21 cellular contexts compared by ENCODE assay signal in the genomic region with DNA sequence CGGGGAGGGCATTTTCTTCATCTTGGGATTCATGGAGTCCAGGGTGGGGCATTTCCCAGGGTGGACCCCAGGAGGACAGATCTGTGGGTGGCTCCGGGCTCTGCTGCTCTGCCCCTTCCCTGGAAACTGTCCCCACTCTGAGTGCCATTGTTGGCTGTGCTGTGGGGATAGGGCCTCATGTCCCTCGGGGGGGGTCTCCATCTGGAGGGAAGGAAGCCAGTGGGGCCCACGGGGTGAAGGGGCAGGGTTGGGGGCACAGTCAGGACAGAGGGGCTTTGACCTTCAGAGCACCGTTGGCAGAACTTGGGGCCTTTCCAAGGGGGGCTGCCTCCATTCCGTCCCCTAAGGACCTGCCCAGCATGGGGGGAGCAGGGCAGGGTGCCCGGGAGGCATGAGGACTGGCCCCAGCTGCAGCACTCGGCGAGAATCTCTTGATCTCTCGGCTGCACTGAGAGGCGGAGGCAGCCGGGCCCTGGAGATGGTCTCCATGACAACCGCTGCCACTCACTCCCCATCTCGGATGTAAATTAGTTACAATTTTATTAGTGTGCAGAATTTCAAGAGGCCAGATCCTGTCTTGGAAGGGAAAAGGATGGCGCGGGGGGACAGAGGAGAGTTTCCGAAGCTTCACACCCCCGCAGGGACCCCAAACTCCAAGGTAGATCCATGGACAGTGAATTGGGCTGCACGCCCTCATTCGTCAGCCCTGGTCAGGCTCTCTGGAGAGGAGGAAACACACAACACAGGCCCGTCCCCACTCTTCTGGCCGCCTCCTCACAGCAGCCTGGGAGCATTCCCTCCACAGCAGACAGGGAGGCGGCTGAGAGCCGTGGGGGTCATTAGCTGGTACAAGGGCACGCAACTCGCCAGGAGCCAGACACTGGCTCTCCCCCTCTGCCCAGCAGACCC.
DNase-seq lines count a peak whose midpoint lies in the region; ATAC-seq and TF ChIP-seq lines count a peak whose summit lies in the region.
"Had no signal": no experiment of that assay in that cellular context is flagged by ENCODE, and none has a peak within 500 bp of the region (broad histone marks: within the 10 kb centered on the region; RNA-seq: fewer than 3 reads in every experiment).

No MANE protein-coding gene starts in this region.

- POLR2A ChIA-PET in activated CD4-positive, alpha-beta memory T cell treated with anti-CD3 and anti-CD28 coated beads for 36 hours (lab: Charles Lee) = no interaction called here

- CTCF ChIA-PET in activated CD4-positive, alpha-beta memory T cell treated with anti-CD3 and anti-CD28 coated beads for 36 hours (lab: Charles Lee) = no interaction called here
- CTCF ChIA-PET in mammary epithelial cell (lab: Charles Lee; ENCODE audit: low non-redundant PET) = no interaction called here

- no peaks in the 10 kb centered on the region for H3K36me3 ChIP-seq in mammary epithelial cell (ENCODE audit: insufficient read depth, low read length)
- H3K36me3 ChIP-seq: left lung had no signal

- no peaks in the 10 kb centered on the region for H3K9me3 ChIP-seq in mammary epithelial cell (replicated peaks; ENCODE audit: insufficient read depth, low read length)
- H3K9me3 ChIP-seq: left lung had no signal

- no TSS peak for BruUV-seq in mammary epithelial cell (replicated peaks; lab: Mats Ljungman, UMichigan)

- H3K79me2 ChIP-seq in mammary epithelial cell (ENCODE audit: insufficient read depth, low read length) = no peaks in the 10 kb centered on the region

- intact Hi-C loops in posterior cingulate gyrus (cut with DNase I) = no loop called here
- intact Hi-C loops in activated CD4-positive, alpha-beta memory T cell treated with anti-CD3 and anti-CD28 coated beads for 36 hours (cut with micrococcal nuclease) = no loop called here
- intact Hi-C loops in mammary epithelial cell (cut with micrococcal nuclease) = no loop called here

- H3K4me2 ChIP-seq in mammary epithelial cell (ENCODE audit: insufficient read depth, low read depth, low read length) = no peak overlapping the region

- dilution Hi-C loops in mammary epithelial cell (cut with HindIII; ENCODE audit: low sequenced_read_pairs) = loop anchor here (5.0 kb wide), 2 partner anchors 63 to 88 kb away; no protein-coding TSS in a partner anchor

- H3K4me3 ChIP-seq in mammary epithelial cell (replicated peaks in 1 of 3; ENCODE audit: insufficient read depth in 1 of 3, low read depth in 2 of 3, low read length in 3 of 3) = no peak overlapping the region
- H3K4me3 ChIP-seq: GM23248, left lung had no signal

- ATAC-seq in HG02678 (IDR thresholded peaks at IDR 0.05; ENCODE audit: unreplicated experiment) = no peak
- ATAC-seq: activated naive CD8-positive, alpha-beta T cell treated with anti-CD3 and anti-CD28 coated beads, Interleukin-2, amount 50 U/mL, for 24 hours; left lung; naive thymus-derived CD4-positive, alpha-beta T cell had no signal

- no peaks in the 10 kb centered on the region for H3K9me3 Mint-ChIP-seq in activated CD4-positive, alpha-beta memory T cell treated with anti-CD3 and anti-CD28 coated beads for 36 hours
- H3K9me3 Mint-ChIP-seq: activated naive CD8-positive, alpha-beta T cell treated with anti-CD3 and anti-CD28 coated beads, Interleukin-2, amount 50 U/mL, for 24 hours; CD4-positive, alpha-beta memory T cell; naive thymus-derived CD4-positive, alpha-beta T cell; T-helper 1 cell treated with Interleukin-12 subunit alpha and Interleukin-12 subunit beta and Interleukin-4 antibody, amounts not matched to agents 30 μg/mL and 1 μg/mL, for 36 hours had no signal

- H3K36me3 Mint-ChIP-seq in activated CD4-positive, alpha-beta memory T cell treated with anti-CD3 and anti-CD28 coated beads for 36 hours = no peaks in the 10 kb centered on the region
- H3K36me3 Mint-ChIP-seq: CD4-positive, alpha-beta memory T cell; naive thymus-derived CD4-positive, alpha-beta T cell had no signal

- no peaks in the 10 kb centered on the region for H3K4me1 ChIP-seq in mammary epithelial cell (ENCODE audit: insufficient read depth, low read length)
- H3K4me1 ChIP-seq: left lung had no signal

- H3K27ac ChIP-seq in mammary epithelial cell (ENCODE audit: insufficient read depth, low read depth, low read length) = no peak overlapping the region
- H3K27ac ChIP-seq: 22Rv1, GM23248, left lung had no signal

- H3K27ac Mint-ChIP-seq in activated CD4-positive, alpha-beta memory T cell treated with anti-CD3 and anti-CD28 coated beads for 36 hours = no peak overlapping the region
- H3K27ac Mint-ChIP-seq: activated naive CD8-positive, alpha-beta T cell treated with anti-CD3 and anti-CD28 coated beads, Interleukin-2, amount 50 U/mL, for 24 hours; CD4-positive, alpha-beta memory T cell; T-helper 1 cell treated with Interleukin-12 subunit alpha and Interleukin-12 subunit beta and Interleukin-4 antibody, amounts not matched to agents 30 μg/mL and 1 μg/mL, for 36 hours had no signal

- H2AFZ ChIP-seq in mammary epithelial cell (ENCODE audit: low read depth, low read length) = no peak overlapping the region
- H2AFZ ChIP-seq: GM23248 had no signal

- H3K27me3 ChIP-seq in mammary epithelial cell (ENCODE audit: insufficient read depth, low read length) = no peaks in the 10 kb centered on the region
- H3K27me3 ChIP-seq: left lung had no signal

- DNase-seq in DMS 273 (lab: John Stamatoyannopoulos, UW; ENCODE audit: unreplicated experiment) (peak; percentile 77), DMS 273 treated with DMSO at 0.1 percent for 48 hours (lab: John Stamatoyannopoulos, UW) (no peak), NCI-H128 (lab: John Stamatoyannopoulos, UW; ENCODE audit: unreplicated experiment) (peak; percentile 42), anterior cingulate cortex (lab: John Stamatoyannopoulos, UW) (peak in 38 of 58 donors; percentile 13 to 83 (median 59)), posterior cingulate gyrus (peak in 8 of 10 donors; percentile 59 to 96 (median 76)), mammary epithelial cell (no peak)
- no peak for DNase-seq in activated CD4-positive, alpha-beta memory T cell treated with anti-CD3 and anti-CD28 coated beads for 36 hours
- DNase-seq: activated CD4-positive, CD25-positive, alpha-beta regulatory T cell treated with anti-CD3 and anti-CD28 coated beads, Interleukin-2, amount 50 U/mL, for 72 hours; activated naive CD8-positive, alpha-beta T cell treated with anti-CD3 and anti-CD28 coated beads, Interleukin-2, amount 50 U/mL, for 24 hours; CD4-positive, alpha-beta memory T cell; cortex of kidney; GM23248; hippocampal formation; KG1; naive thymus-derived CD4-positive, alpha-beta T cell; NCI-H2029 treated with DMSO at 0.1 percent for 48 hours; stimulated activated naive CD4-positive, alpha-beta T cell treated with Interleukin-2 at 50 U/mL for 16 hours had no signal

- H4K20me1 ChIP-seq in mammary epithelial cell (ENCODE audit: insufficient read depth, low read length) = no peaks in the 10 kb centered on the region

- WGBS in mammary epithelial cell (ENCODE audit: low coverage, missing lambda C conversion rate) = 85% methylated on average over 18 of the region's 26 CpGs

- no peak overlapping the region for H3K9ac ChIP-seq in mammary epithelial cell (ENCODE audit: insufficient read depth, low read length)
- H3K9ac ChIP-seq: GM23248 had no signal

- H3K4me1 Mint-ChIP-seq in activated CD4-positive, alpha-beta memory T cell treated with anti-CD3 and anti-CD28 coated beads for 36 hours (ENCODE audit: low read depth) = no peaks in the 10 kb centered on the region
- H3K4me1 Mint-ChIP-seq: activated naive CD8-positive, alpha-beta T cell treated with anti-CD3 and anti-CD28 coated beads, Interleukin-2, amount 50 U/mL, for 24 hours; CD4-positive, alpha-beta memory T cell had no signal

- in situ Hi-C loops in mammary epithelial cell (cut with MboI; ENCODE audit: low sequenced_read_pairs in 2 of 2) = no loop called here

- no peak overlapping the region for H3K4me3 Mint-ChIP-seq in activated CD4-positive, alpha-beta memory T cell treated with anti-CD3 and anti-CD28 coated beads for 36 hours
- H3K4me3 Mint-ChIP-seq: activated naive CD8-positive, alpha-beta T cell treated with anti-CD3 and anti-CD28 coated beads, Interleukin-2, amount 50 U/mL, for 24 hours; CD4-positive, alpha-beta memory T cell; naive thymus-derived CD4-positive, alpha-beta T cell; T-helper 1 cell treated with Interleukin-12 subunit alpha and Interleukin-12 subunit beta and Interleukin-4 antibody, amounts not matched to agents 30 μg/mL and 1 μg/mL, for 36 hours had no signal

- TF ChIP-seq CTCF in mammary epithelial cell (conservative IDR thresholded peaks at IDR 0.05 in 1 of 2, IDR thresholded peaks at IDR 0.05 in 1 of 2; ENCODE audit: extremely low read depth in 1 of 2, insufficient read depth in 1 of 2, low read depth in 1 of 2, low read length in 2 of 2) = no peak

- H3K27me3 Mint-ChIP-seq in activated CD4-positive, alpha-beta memory T cell treated with anti-CD3 and anti-CD28 coated beads for 36 hours = no peaks in the 10 kb centered on the region
- H3K27me3 Mint-ChIP-seq: activated naive CD8-positive, alpha-beta T cell treated with anti-CD3 and anti-CD28 coated beads, Interleukin-2, amount 50 U/mL, for 24 hours; CD4-positive, alpha-beta memory T cell had no signal

Comparison
In these comparisons a context has a peak if more than half of its experiments do, and no peak if none do; other contexts are left out.
1. DNase-seq: peak in DMS 273 (single experiment), NCI-H128 (single experiment), anterior cingulate cortex (38 of 58) and posterior cingulate gyrus (8 of 10); none in DMS 273 treated with DMSO at 0.1 percent for 48 hours (single experiment), activated CD4-positive, alpha-beta memory T cell treated with anti-CD3 and anti-CD28 coated beads for 36 hours (single experiment) and mammary epithelial cell (single experiment).